16 cellular contexts compared by ENCODE assay signal in the genomic region with DNA sequence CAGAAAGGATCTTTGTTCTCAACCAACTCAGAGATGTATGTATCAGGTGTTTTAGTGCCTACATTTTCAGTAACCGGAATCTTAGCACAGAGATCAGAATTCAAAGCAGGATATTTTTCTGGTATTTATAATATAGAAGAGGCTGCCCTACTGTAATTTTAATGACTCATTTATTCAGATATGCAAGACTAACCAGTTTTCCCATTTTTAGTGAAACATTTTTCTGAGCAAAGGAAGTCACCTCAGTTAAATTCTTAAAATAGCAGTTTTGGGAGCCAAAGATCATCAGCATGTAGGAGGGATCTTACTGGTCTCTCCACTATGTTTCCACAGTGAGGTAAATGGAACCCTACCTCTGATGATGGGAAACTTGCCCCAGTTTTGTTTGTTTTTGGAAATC.
DNase-seq lines count a peak whose midpoint lies in the region; ATAC-seq and TF ChIP-seq lines count a peak whose summit lies in the region.
"Had no signal": no experiment of that assay in that cellular context is flagged by ENCODE, and none has a peak within 500 bp of the region (broad histone marks: within the 10 kb centered on the region; RNA-seq: fewer than 3 reads in every experiment).

No MANE protein-coding gene starts in this region.

- ATAC-seq in HG03159 (IDR thresholded peaks at IDR 0.05; ENCODE audit: unreplicated experiment) (no peak), GM18870 (IDR thresholded peaks at IDR 0.05; ENCODE audit: unreplicated experiment) (no peak)

- DNase-seq in AG10803 (ENCODE audit: low read depth) = peak; percentile 56
- DNase-seq in HCEC 1CT = peak; percentile 62
- DNase-seq in adipocyte (ENCODE audit: low read depth) = peak; percentile 45
- DNase-seq in fibroblast of peridontal ligament (ENCODE audit: extremely low read depth) = peak; percentile 44
- DNase-seq in SHP77 treated with DMSO at 0.1 percent for 48 hours (lab: John Stamatoyannopoulos, UW) = no peak
- no peak for DNase-seq in NCI-H446 (lab: John Stamatoyannopoulos, UW)
- DNase-seq: H9, NCI-H1417 treated with DMSO at 0.1 percent for 48 hours, NCI-H2029, NCI-H2171 treated with DMSO at 0.1 percent for 48 hours, NCI-H510A, NCI-H774 had no signal

- H3K4me3 ChIP-seq in AG10803 (ENCODE audit: low read length) (no peak overlapping the region), adipocyte (ENCODE audit: low read length) (no peak overlapping the region)
- H3K4me3 ChIP-seq: PC-9, SJSA1 had no signal

- H3K9me3 ChIP-seq in adipocyte (ENCODE audit: control insufficient read depth, low read length) = no peaks in the 10 kb centered on the region
- H3K9me3 ChIP-seq: SJSA1 had no signal

- H3K4me1 ChIP-seq in adipocyte (ENCODE audit: control insufficient read depth, insufficient read depth, low read length) = peaks cover 1% of the 10 kb centered on the region

- TF ChIP-seq CTCF in AG10803 (conservative IDR thresholded peaks at IDR 0.05; ENCODE audit: low read length) = no peak

- peaks cover 85% of the 10 kb centered on the region for H3K36me3 ChIP-seq in adipocyte (ENCODE audit: control insufficient read depth, insufficient read depth, low read length, severe bottlenecking)

- H3K9ac ChIP-seq in adipocyte (ENCODE audit: low read length) = no peak overlapping the region

- no peaks in the 10 kb centered on the region for H3K27me3 ChIP-seq in adipocyte (replicated peaks; ENCODE audit: control insufficient read depth, insufficient read depth, low read length)
- H3K27me3 ChIP-seq: SJSA1 had no signal

Comparison
In these comparisons a context has a peak if more than half of its experiments do, and no peak if none do; other contexts are left out.
1. DNase-seq: peak in AG10803 (single experiment), HCEC 1CT (single experiment), adipocyte (single experiment) and fibroblast of peridontal ligament (single experiment); none in SHP77 treated with DMSO at 0.1 percent for 48 hours (single experiment) and NCI-H446 (0 of 2).